Comparison of ENCODE assay signal across 18 cellular contexts in genomic region chrX:48252945-48253344, GRCh38. TPM values are rescaled to one million over a fixed set of nuclear protein-coding genes. Genes with fewer than 3 reads are reported as not detected.
"Had no signal": no experiment of that assay in that cellular context is flagged by ENCODE, and none has a peak within 500 bp of the region (broad histone marks: within the 10 kb centered on the region; RNA-seq: fewer than 3 reads in every experiment).

No MANE protein-coding gene starts in this region.

RNA-seq across cellular contexts. Expression of gene SSX1, which starts 2.2 kb away (rescaled TPM):
- total RNA-seq: chondrocyte, dermis microvascular lymphatic vessel endothelial cell, endodermal cell, esophagus mucosa, esophagus squamous epithelium, gastrocnemius medialis, glomerular endothelial cell, heart right ventricle, kidney epithelial cell, left cardiac atrium, left lung, left ventricle myocardium superior, lower leg skin, lower lobe of right lung, lung microvascular endothelial cell, mononuclear cell, mucosa of gallbladder had no signal
- polyA plus RNA-seq: heart right ventricle, keratinocyte had no signal

RNA-seq across cellular contexts. Expression of gene SSX5, which starts 56.4 kb away (rescaled TPM):
- total RNA-seq: chondrocyte, dermis microvascular lymphatic vessel endothelial cell, endodermal cell, esophagus mucosa, esophagus squamous epithelium, gastrocnemius medialis, glomerular endothelial cell, heart right ventricle, kidney epithelial cell, left cardiac atrium, left lung, left ventricle myocardium superior, lower leg skin, lower lobe of right lung, lung microvascular endothelial cell, mononuclear cell, mucosa of gallbladder had no signal
- polyA plus RNA-seq: heart right ventricle, keratinocyte had no signal
